In genomic region chr7:5997210-5997808, GRCh38 we compare ENCODE assay signal across 8 cellular contexts. TPM values are rescaled to one million over a fixed set of nuclear protein-coding genes. Genes with fewer than 3 reads are reported as not detected.
A peak's percentile ranks its signal among the peaks of the same experiment; 100 is the strongest.
DNase-seq lines count a peak whose midpoint lies in the region; ATAC-seq and TF ChIP-seq lines count a peak whose summit lies in the region.

No MANE protein-coding gene starts in this region.

- no peak overlapping the region for H3K4me2 ChIP-seq in SU-DHL-6 (ENCODE audit: low read depth, low read length, poor library complexity, severe bottlenecking)

- no peaks in the 10 kb centered on the region for H4K20me1 ChIP-seq in SU-DHL-6 (ENCODE audit: low read depth, low read length)

- H3K36me3 ChIP-seq in SU-DHL-6 (ENCODE audit: low read length), result peaks cover 35% of the 10 kb centered on the region

- no peaks in the 10 kb centered on the region for H3K9me2 ChIP-seq in SU-DHL-6 (replicated peaks; ENCODE audit: insufficient read depth, low read length)

- DNase-seq in Right ventricle myocardium inferior (ENCODE audit: missing footprints), result no peak
- DNase-seq in cardiac septum (ENCODE audit: low spot score), result no peak
- DNase-seq in NCI-H1092 treated with DMSO at 0.1 percent for 48 hours (lab: John Stamatoyannopoulos, UW), result peak; percentile 55
- peak; percentile 52 for DNase-seq in cerebellum (ENCODE audit: low spot score)
- DNase-seq in left colon, result peak in 1 of 2 donors; percentile 68
- peak; percentile 83 for DNase-seq in superior temporal gyrus (ENCODE audit: extremely low spot score)

- H3F3A ChIP-seq in SU-DHL-6 (ENCODE audit: insufficient read depth), result no peaks in the 10 kb centered on the region

- H2AFZ ChIP-seq in SU-DHL-6 (ENCODE audit: low read depth, low read length, severe bottlenecking), result no peak overlapping the region

- no peaks in the 10 kb centered on the region for H3K9me3 ChIP-seq in SU-DHL-6 (ENCODE audit: insufficient read depth, low read length)

- H3K4me3 ChIP-seq in SU-DHL-6 (ENCODE audit: insufficient read depth, low read length, poor library complexity, severe bottlenecking), result no peak overlapping the region

- TF ChIP-seq CTCF in SU-DHL-6 (IDR thresholded peaks at IDR 0.05; ENCODE audit: insufficient read depth, low read length, poor library complexity, severe bottlenecking), result peak; percentile 80

- H3K9ac ChIP-seq in SU-DHL-6 (ENCODE audit: low read length), result no peak overlapping the region

- H3K27me3 ChIP-seq in SU-DHL-6 (ENCODE audit: low read length), result no peaks in the 10 kb centered on the region

- ATAC-seq in Right ventricle myocardium inferior, result peak; percentile 50
- peak; percentile 85 for ATAC-seq in left colon
- no peak for ATAC-seq in GM19395 (IDR thresholded peaks at IDR 0.05; ENCODE audit: unreplicated experiment)

- intact Hi-C loops in Right ventricle myocardium inferior (cut with DNase I) (loop anchor here (1.0 to 10.0 kb wide), 2 partner anchors 326 to 437 kb away; no protein-coding TSS in a partner anchor), cardiac septum (cut with DNase I) (no loop called here), left colon (cut with DNase I, micrococcal nuclease) (no loop called here)

- no peak overlapping the region for H3K27ac ChIP-seq in SU-DHL-6 (ENCODE audit: low read depth, low read length)

- H3K79me2 ChIP-seq in SU-DHL-6 (ENCODE audit: insufficient read depth, low read length), result no peaks in the 10 kb centered on the region

RNA-seq across cellular contexts. Expression of gene PMS2, which starts 11.5 kb away (rescaled TPM):
- total RNA-seq in Right ventricle myocardium inferior, result 6.2 TPM
- 4.8 TPM for total RNA-seq in cardiac septum
- total RNA-seq in cerebellum, result 26.1 TPM
- total RNA-seq in left colon, result 10 to 100 TPM; 10.6 to 10.7 TPM

RNA-seq across cellular contexts. Expression of gene AIMP2, which starts 11.8 kb away (rescaled TPM):
- total RNA-seq in Right ventricle myocardium inferior (56.7 TPM), cardiac septum (42.3 TPM), cerebellum (18.4 TPM), left colon (10 to 100 TPM; 41.1 to 49.8 TPM)

RNA-seq across cellular contexts. Expression of gene RSPH10B, which starts 26.8 kb away (rescaled TPM):
- not detected for total RNA-seq in Right ventricle myocardium inferior
- not detected for total RNA-seq in cardiac septum
- total RNA-seq in cerebellum, result 4.1 TPM
- not detected for total RNA-seq in left colon

RNA-seq across cellular contexts. Expression of gene ANKRD61, which starts 33.9 kb away (rescaled TPM):
- total RNA-seq in Right ventricle myocardium inferior (not detected), cardiac septum (not detected), cerebellum (not detected), left colon (not detected)

Comparison
In these comparisons a context has a peak if more than half of its experiments do, and no peak if none do; other contexts are left out.
1. DNase-seq: peak in NCI-H1092 treated with DMSO at 0.1 percent for 48 hours (single experiment), cerebellum (single experiment) and superior temporal gyrus (single experiment); none in Right ventricle myocardium inferior (single experiment) and cardiac septum (single experiment).